ENCODE assay signal across 9 cellular contexts in the genomic region with DNA sequence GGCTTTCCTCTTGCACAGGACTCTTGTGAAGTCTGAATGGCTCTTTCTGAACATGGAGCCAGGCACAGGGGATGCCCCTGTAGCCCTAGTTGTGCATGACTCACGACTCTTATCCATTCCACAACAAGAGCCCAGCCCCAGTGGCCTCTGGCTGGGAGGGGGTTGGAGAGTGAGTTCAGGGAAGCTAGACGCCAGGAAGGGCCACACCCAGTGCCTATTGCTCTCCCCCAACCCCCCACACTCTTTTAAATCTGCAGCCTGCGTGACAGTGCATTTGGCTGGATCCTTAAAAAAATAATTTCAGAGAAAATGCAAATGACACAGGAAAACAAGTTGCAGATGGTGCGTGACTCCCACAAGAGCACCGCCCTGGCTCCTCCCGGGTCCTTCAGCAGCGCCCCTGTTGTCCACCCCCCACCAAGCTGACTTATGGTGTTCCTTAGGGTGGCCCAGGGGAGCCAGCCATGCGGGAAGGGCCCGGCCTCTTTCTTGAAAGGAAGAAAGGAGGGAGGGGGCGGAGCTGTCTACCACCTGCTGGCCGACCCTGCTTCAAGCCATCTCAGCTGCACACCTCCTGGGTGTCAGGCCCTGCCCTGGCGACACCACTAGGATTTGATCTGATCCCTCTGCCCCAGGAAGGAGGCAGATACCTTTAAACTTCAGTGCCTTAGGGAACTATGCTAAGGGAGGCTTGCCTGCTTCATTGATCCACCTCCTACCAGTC.
DNase-seq lines count a peak whose midpoint lies in the region; ATAC-seq and TF ChIP-seq lines count a peak whose summit lies in the region.
"Had no signal": no experiment of that assay in that cellular context is flagged by ENCODE, and none has a peak within 500 bp of the region (broad histone marks: within the 10 kb centered on the region; RNA-seq: fewer than 3 reads in every experiment).

No MANE protein-coding gene starts in this region.

- H3F3A ChIP-seq in PC-3 (ENCODE audit: low read length, unreplicated experiment): no peaks in the 10 kb centered on the region

- no peak overlapping the region for H3K4me3 ChIP-seq in PC-3 (ENCODE audit: low read length)
- H3K4me3 ChIP-seq in parathyroid adenoma (ENCODE audit: low read depth, low read length): no peak overlapping the region

- peak; percentile 33; the same call in 1 of the 2 replicates for ATAC-seq in PC-3
- ATAC-seq in activated CD8-positive, alpha-beta T cell treated with anti-CD3 and anti-CD28 coated beads, Interleukin-2, amount 10 ng/mL, durations not matched to agents 7 days and 5 days: no peak

- BruUV-seq in Calu3 (replicated peaks; lab: Mats Ljungman, UMichigan) (no TSS peak), PC-3 (replicated peaks; lab: Mats Ljungman, UMichigan) (no TSS peak)

- POLR2A ChIA-PET in PC-3 (lab: Charles Lee; ENCODE audit: unreplicated experiment): no interaction called here
- POLR2A ChIA-PET in activated CD8-positive, alpha-beta T cell treated with anti-CD3 and anti-CD28 coated beads, Interleukin-2, amount 10 ng/mL, durations not matched to agents 7 days and 5 days (lab: Charles Lee): no interaction called here

- intact Hi-C loops in Calu3 (cut with micrococcal nuclease; ENCODE audit: unreplicated experiment): no loop called here
- intact Hi-C loops in PC-3 (cut with micrococcal nuclease): no loop called here
- intact Hi-C loops in head of caudate nucleus (cut with DNase I): no loop called here

- H3K9me2 ChIP-seq in PC-3 (replicated peaks; ENCODE audit: low read length): no peaks in the 10 kb centered on the region

- H3K27ac Mint-ChIP-seq in Calu3 (ENCODE audit: unreplicated experiment): peak overlapping the region; percentile 88
- H3K27ac Mint-ChIP-seq in activated CD8-positive, alpha-beta T cell treated with anti-CD3 and anti-CD28 coated beads, Interleukin-2, amount 10 ng/mL, durations not matched to agents 7 days and 5 days: no peak overlapping the region

- H3K4me3 Mint-ChIP-seq in Calu3 (ENCODE audit: low read depth, unreplicated experiment): peak overlapping the region; percentile 12
- H3K4me3 Mint-ChIP-seq in activated CD8-positive, alpha-beta T cell treated with anti-CD3 and anti-CD28 coated beads, Interleukin-2, amount 10 ng/mL, durations not matched to agents 7 days and 5 days: no peak overlapping the region

- H3K4me1 ChIP-seq in PC-3 (ENCODE audit: insufficient read depth, low read length) (peaks cover 10% of the 10 kb centered on the region; the same call in 1 of the 2 replicates), parathyroid adenoma (no peaks in the 10 kb centered on the region)

- TF ChIP-seq CTCF in Calu3 (IDR thresholded peaks at IDR 0.05; ENCODE audit: unreplicated experiment): no peak
- TF ChIP-seq CTCF in PC-3 (conservative IDR thresholded peaks at IDR 0.05; ENCODE audit: low read depth, low read length): no peak
- no peak for TF ChIP-seq CTCF in parathyroid adenoma (IDR thresholded peaks at IDR 0.05)

- no peaks in the 10 kb centered on the region for H3K36me3 ChIP-seq in PC-3 (ENCODE audit: low read depth, low read length)
- H3K36me3 ChIP-seq in parathyroid adenoma (ENCODE audit: control insufficient read depth, insufficient read depth, low read length): no peaks in the 10 kb centered on the region

- peaks cover 4% of the 10 kb centered on the region for H3K9me3 Mint-ChIP-seq in Calu3 (ENCODE audit: low read depth, unreplicated experiment)
- no peaks in the 10 kb centered on the region for H3K9me3 Mint-ChIP-seq in activated CD8-positive, alpha-beta T cell treated with anti-CD3 and anti-CD28 coated beads, Interleukin-2, amount 10 ng/mL, durations not matched to agents 7 days and 5 days (ENCODE audit: insufficient read depth)

- H2AFZ ChIP-seq in PC-3 (ENCODE audit: low read length) (no peak overlapping the region), parathyroid adenoma (no peak overlapping the region)

- H3K27ac ChIP-seq in PC-3 (ENCODE audit: low read length) (peak overlapping the region; percentile 46), parathyroid adenoma (peak overlapping the region; percentile 69)

- no peaks in the 10 kb centered on the region for H3K27me3 ChIP-seq in PC-3 (ENCODE audit: low read length)
- H3K27me3 ChIP-seq in parathyroid adenoma (ENCODE audit: control insufficient read depth, insufficient read depth, low read length): no peaks in the 10 kb centered on the region

- DNase-seq in Calu3 (peak; percentile 84), PC-3 (peak; percentile 44), fibroblast of peridontal ligament (ENCODE audit: extremely low read depth) (peak; percentile 86), DMS53 (lab: John Stamatoyannopoulos, UW) (no peak), head of caudate nucleus (no peak)
- no peak for DNase-seq in activated CD8-positive, alpha-beta T cell treated with anti-CD3 and anti-CD28 coated beads, Interleukin-2, amount 10 ng/mL, durations not matched to agents 7 days and 5 days
- no peak for DNase-seq in activated CD8-positive, alpha-beta memory T cell treated with anti-CD3 and anti-CD28 coated beads, Interleukin-2, amount 50 U/mL, for 4 hours
- DNase-seq: NCI-H2029 treated with DMSO at 0.1 percent for 48 hours had no signal

- H3K9me3 ChIP-seq in PC-3 (ENCODE audit: low read length): no peaks in the 10 kb centered on the region
- no peaks in the 10 kb centered on the region for H3K9me3 ChIP-seq in parathyroid adenoma (ENCODE audit: control insufficient read depth, low read length)

- no peaks in the 10 kb centered on the region for H3K27me3 Mint-ChIP-seq in Calu3 (ENCODE audit: unreplicated experiment)
- H3K27me3 Mint-ChIP-seq in activated CD8-positive, alpha-beta T cell treated with anti-CD3 and anti-CD28 coated beads, Interleukin-2, amount 10 ng/mL, durations not matched to agents 7 days and 5 days (ENCODE audit: low read depth): peaks cover 2% of the 10 kb centered on the region

- CTCF ChIA-PET in Calu3 (lab: Charles Lee) (interaction anchor here (1.0 to 1.3 kb wide), 3 partner anchors 9 to 58 kb away, joined by 3 to 5 read pairs (median 3); no protein-coding TSS in a partner anchor), PC-3 (lab: Charles Lee) (no interaction called here)
- CTCF ChIA-PET in activated CD8-positive, alpha-beta T cell treated with anti-CD3 and anti-CD28 coated beads, Interleukin-2, amount 10 ng/mL, durations not matched to agents 7 days and 5 days (lab: Charles Lee): no interaction called here

- H3K4me1 Mint-ChIP-seq in Calu3 (ENCODE audit: low read depth, unreplicated experiment): peaks cover 35% of the 10 kb centered on the region
- no peaks in the 10 kb centered on the region for H3K4me1 Mint-ChIP-seq in activated CD8-positive, alpha-beta T cell treated with anti-CD3 and anti-CD28 coated beads, Interleukin-2, amount 10 ng/mL, durations not matched to agents 7 days and 5 days (ENCODE audit: low read depth)

- no peaks in the 10 kb centered on the region for H4K20me1 ChIP-seq in PC-3 (ENCODE audit: low read length)

- no peaks in the 10 kb centered on the region for H3K36me3 Mint-ChIP-seq in Calu3 (ENCODE audit: insufficient read depth, unreplicated experiment)
- no peaks in the 10 kb centered on the region for H3K36me3 Mint-ChIP-seq in activated CD8-positive, alpha-beta T cell treated with anti-CD3 and anti-CD28 coated beads, Interleukin-2, amount 10 ng/mL, durations not matched to agents 7 days and 5 days (ENCODE audit: low read depth)

- no peaks in the 10 kb centered on the region for H3K79me2 ChIP-seq in PC-3 (ENCODE audit: low read length)
- H3K79me2 ChIP-seq in parathyroid adenoma: no peaks in the 10 kb centered on the region

- H3K4me2 ChIP-seq in PC-3 (ENCODE audit: low read length) (no peak overlapping the region; the same call in 1 of the 2 replicates), parathyroid adenoma (ENCODE audit: low read length) (no peak overlapping the region)

- H3K9ac ChIP-seq in PC-3 (ENCODE audit: low read length) (peak overlapping the region; percentile 21; the same call in 1 of the 2 replicates), parathyroid adenoma (no peak overlapping the region)

Comparison
In these comparisons a context has a peak if more than half of its experiments do, and no peak if none do; other contexts are left out.
1. DNase-seq: peak in Calu3 (single experiment), PC-3 (single experiment) and fibroblast of peridontal ligament (single experiment); none in activated CD8-positive, alpha-beta T cell treated with anti-CD3 and anti-CD28 coated beads, Interleukin-2, amount 10 ng/mL, durations not matched to agents 7 days and 5 days (single experiment), DMS53 (single experiment), activated CD8-positive, alpha-beta memory T cell treated with anti-CD3 and anti-CD28 coated beads, Interleukin-2, amount 50 U/mL, for 4 hours (single experiment) and head of caudate nucleus (0 of 42).